ENCODE assay signal across 19 cellular contexts in genomic region chr16:17555176-17555575, GRCh38.
DNase-seq lines count a peak whose midpoint lies in the region; ATAC-seq, FAIRE-seq and TF ChIP-seq lines count a peak whose summit lies in the region.
"Had no signal": no experiment of that assay in that cellular context is flagged by ENCODE, and none has a peak within 500 bp of the region (broad histone marks: within the 10 kb centered on the region; RNA-seq: fewer than 3 reads in every experiment).

No MANE protein-coding gene starts in this region.

- CTCF ChIA-PET in AG04449 (lab: Yijun Ruan, JAX), result interaction anchor here (0.9 to 11.0 kb wide), 6 partner anchors 10 to 78 kb away, joined by 3 to 154 read pairs (median 20); no protein-coding TSS in a partner anchor

- DNase-seq in AG04449 (ENCODE audit: low read depth, low spot score) (peak; percentile 80), GM12892 (ENCODE audit: insufficient read length) (no peak), T1000 (lab: John Stamatoyannopoulos, UW) (peak; percentile 56), fibroblast of peridontal ligament (ENCODE audit: extremely low read depth) (peak; percentile 76), SK-N-DZ (ENCODE audit: low spot score) (no peak), NCI-H1417 treated with DMSO at 0.1 percent for 48 hours (lab: John Stamatoyannopoulos, UW) (no peak), HuH-7.5 (ENCODE audit: low spot score) (no peak)
- DNase-seq: activated CD8-positive, alpha-beta T cell treated with anti-CD3 and anti-CD28 coated beads, Interleukin-2, amount 10 ng/mL, durations not matched to agents 7 days and 5 days; Calu3; GF-D8; left ventricle myocardium inferior; NCI-H187; NCI-H510A treated with DMSO at 0.1 percent for 48 hours; stimulated activated naive B cell treated with anti-CD40 and anti-IgM and Interleukin-4, amounts not matched to agents 10 μg/mL and 1 μg/mL and 100 μg/mL, for 72 hours; upper lobe of left lung; WERI-Rb-1 had no signal

- TF ChIP-seq POLR2A in GM12892 (IDR thresholded peaks at IDR 0.05; ENCODE audit: low read depth, low read length), result no peak

- TF ChIP-seq CTCF in AG04449 (IDR thresholded peaks at IDR 0.05; ENCODE audit: insufficient read depth, low read length, missing control alignments), result peak; percentile 26

- FAIRE-seq in GM12892 (lab: Jason Lieb, UNC), result peak; percentile 67

- POLR2A ChIA-PET in AG04449 (lab: Yijun Ruan, JAX), result interaction anchor here (1.0 kb wide), 1 partner anchor 86 kb away, joined by 3 read pairs; no protein-coding TSS in a partner anchor

- ATAC-seq in HG03108 (IDR thresholded peaks at IDR 0.05; ENCODE audit: unreplicated experiment), result no peak
- ATAC-seq: activated CD8-positive, alpha-beta T cell treated with anti-CD3 and anti-CD28 coated beads, Interleukin-2, amount 10 ng/mL, durations not matched to agents 7 days and 5 days; stimulated activated naive B cell treated with anti-CD40 and anti-IgM and Interleukin-4, amounts not matched to agents 10 μg/mL and 1 μg/mL and 100 μg/mL, for 72 hours had no signal

- H3K4me3 ChIP-seq in AG04449 (ENCODE audit: low read depth, low read length), result no peak overlapping the region
- H3K4me3 ChIP-seq: esophagus muscularis mucosa, left ventricle myocardium inferior, smooth muscle cell, upper lobe of left lung had no signal

Comparison
In these comparisons a context has a peak if more than half of its experiments do, and no peak if none do; other contexts are left out.
1. DNase-seq: peak in AG04449 (single experiment), T1000 (single experiment) and fibroblast of peridontal ligament (single experiment); none in GM12892 (single experiment), SK-N-DZ (single experiment), NCI-H1417 treated with DMSO at 0.1 percent for 48 hours (single experiment) and HuH-7.5 (single experiment).